ENCODE assay signal across 1 cellular context in genomic region chr20:1331801-1332453, GRCh38.
TF ChIP-seq lines count a peak whose summit lies in the region.

No MANE protein-coding gene starts in this region.

TF ChIP-seq in endothelial cell of umbilical vein, 7 proteins besides CTCF, POLR2A, EP300 and RAD21 (continued from another document):
- TF ChIP-seq MYC (IDR thresholded peaks at IDR 0.05; ENCODE audit: low read depth, low read length) (no peak), FOS (IDR thresholded peaks at IDR 0.05; ENCODE audit: borderline replicate concordance, insufficient read depth, low read length) (no peak), EZH2 (IDR thresholded peaks at IDR 0.05; ENCODE audit: borderline replicate concordance, low read depth, low read length, severe bottlenecking) (no peak), JUN (IDR thresholded peaks at IDR 0.05; ENCODE audit: borderline replicate concordance, insufficient read depth, insufficient read length, low read depth) (no peak)
